8 cellular contexts compared by ENCODE assay signal in the genomic region with DNA sequence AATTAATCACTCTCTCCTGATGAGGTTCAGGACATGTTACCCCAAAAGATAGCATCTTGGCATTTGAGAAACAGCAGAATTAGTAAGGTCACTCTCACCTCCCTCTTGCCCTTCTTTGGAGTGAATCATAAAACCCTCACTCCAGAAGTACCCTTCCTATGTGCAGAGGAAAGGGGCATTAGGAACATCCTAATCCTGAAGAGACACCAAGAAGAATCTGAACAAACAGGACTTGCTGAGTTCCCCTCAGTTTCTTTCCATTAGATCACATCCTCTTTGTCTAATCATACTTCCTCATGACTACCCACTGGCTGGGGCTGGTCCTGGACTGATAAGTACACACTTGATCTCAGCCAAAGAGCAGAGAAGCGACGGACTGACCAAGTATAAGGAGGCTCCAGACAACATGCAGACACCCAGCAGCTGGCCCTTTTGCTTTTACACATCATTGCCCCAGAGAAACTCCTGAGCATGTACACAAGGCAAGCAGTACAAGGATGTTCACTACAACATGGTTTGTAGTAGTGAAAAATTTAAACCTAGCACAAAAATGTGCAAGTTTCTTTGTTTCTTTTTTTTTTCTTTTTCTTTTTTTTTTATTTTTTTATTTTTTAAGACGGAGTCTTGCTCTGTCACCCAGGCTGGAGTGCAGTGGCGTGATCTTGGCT. TPM values are rescaled to one million over a fixed set of nuclear protein-coding genes. Genes with fewer than 3 reads are reported as not detected.
DNase-seq lines count a peak whose midpoint lies in the region; ATAC-seq and TF ChIP-seq lines count a peak whose summit lies in the region.

No MANE protein-coding gene starts in this region.

- no peak overlapping the region for H3K4me3 ChIP-seq in fibroblast of the aortic adventitia (ENCODE audit: low read depth, low read length)

- DNase-seq in G401 (ENCODE audit: low spot score) (peak; percentile 8), NOMO-1 treated with DMSO at 0.1 percent for 48 hours (lab: John Stamatoyannopoulos, UW; ENCODE audit: unreplicated experiment) (peak; percentile 88), fibroblast of the aortic adventitia (ENCODE audit: low read depth) (peak; percentile 74), NCI-H69 (lab: John Stamatoyannopoulos, UW) (no peak), T-cell (no peak), epidermal melanocyte (ENCODE audit: insufficient read length, low spot score) (no peak)
- no peak for DNase-seq in stimulated activated effector memory CD8-positive, alpha-beta T cell treated with anti-CD3 and anti-CD28 coated beads, Interleukin-12 subunit alpha, Interleukin-12 subunit beta, amount 100 ng/mL, for 72 hours (ENCODE audit: low spot score in 2 of 2)

- H3K36me3 Mint-ChIP-seq in stimulated activated effector memory CD8-positive, alpha-beta T cell treated with anti-CD3 and anti-CD28 coated beads, Interleukin-12 subunit alpha, Interleukin-12 subunit beta, amount 100 ng/mL, for 72 hours, result no peaks in the 10 kb centered on the region
- no peaks in the 10 kb centered on the region for H3K36me3 Mint-ChIP-seq in T-cell

- no peaks in the 10 kb centered on the region for H3K9me3 Mint-ChIP-seq in stimulated activated effector memory CD8-positive, alpha-beta T cell treated with anti-CD3 and anti-CD28 coated beads, Interleukin-12 subunit alpha, Interleukin-12 subunit beta, amount 100 ng/mL, for 72 hours
- H3K9me3 Mint-ChIP-seq in T-cell, result no peaks in the 10 kb centered on the region

- POLR2A ChIA-PET in T-cell (lab: Charles Lee), result no interaction called here

- peaks cover 9 to 19% of the 10 kb centered on the region in 2 donors for H3K27me3 Mint-ChIP-seq in T-cell

- in situ Hi-C loops in G401 (cut with HindIII; ENCODE audit: low sequenced_read_pairs), result loop anchor here (5.0 kb wide), 1 partner anchor 60 kb away; no protein-coding TSS in a partner anchor

- no peak overlapping the region for H3K4me3 Mint-ChIP-seq in stimulated activated effector memory CD8-positive, alpha-beta T cell treated with anti-CD3 and anti-CD28 coated beads, Interleukin-12 subunit alpha, Interleukin-12 subunit beta, amount 100 ng/mL, for 72 hours
- H3K4me3 Mint-ChIP-seq in T-cell, result no peak overlapping the region

- ATAC-seq in GM21529 (IDR thresholded peaks at IDR 0.05; ENCODE audit: unreplicated experiment) (peak; percentile 91), T-cell (replicated peaks in 1 of 4) (no peak)
- ATAC-seq in stimulated activated effector memory CD8-positive, alpha-beta T cell treated with anti-CD3 and anti-CD28 coated beads, Interleukin-12 subunit alpha, Interleukin-12 subunit beta, amount 100 ng/mL, for 72 hours, result peak; percentile 67

- CTCF ChIA-PET in T-cell (lab: Charles Lee), result no interaction called here

- peaks cover 6% of the 10 kb centered on the region for H3K4me1 Mint-ChIP-seq in stimulated activated effector memory CD8-positive, alpha-beta T cell treated with anti-CD3 and anti-CD28 coated beads, Interleukin-12 subunit alpha, Interleukin-12 subunit beta, amount 100 ng/mL, for 72 hours
- H3K4me1 Mint-ChIP-seq in T-cell, result peaks cover 0 to 6% (median 5%) of the 10 kb centered on the region in 3 donors

- H3K27ac Mint-ChIP-seq in stimulated activated effector memory CD8-positive, alpha-beta T cell treated with anti-CD3 and anti-CD28 coated beads, Interleukin-12 subunit alpha, Interleukin-12 subunit beta, amount 100 ng/mL, for 72 hours, result peak overlapping the region; percentile 65
- H3K27ac Mint-ChIP-seq in T-cell, result no peak overlapping the region

- TF ChIP-seq CTCF in fibroblast of the aortic adventitia (IDR thresholded peaks at IDR 0.05; ENCODE audit: insufficient read depth, low read length), result no peak

RNA-seq across cellular contexts. Expression of a gene that starts 15.0 kb away (rescaled TPM):
- not detected in 2 replicates for total RNA-seq in G401 (2014; rRNA removed; shearing (Covaris generic))
- total RNA-seq in fibroblast of the aortic adventitia (ENCODE audit: low replicate concordance) (0.18 TPM in 1 of 2 replicates, not detected in the other), T-cell (1 to 10 TPM in 2 of 5 donors, under 1 TPM in 2, not detected in 1; 0.33 to 2.1 (median 0.84) TPM)

RNA-seq across cellular contexts. Expression of a gene that starts 25.4 kb away (rescaled TPM):
- 78.8 and 136 TPM in 2 replicates for total RNA-seq in G401 (2014; rRNA removed; shearing (Covaris generic))
- total RNA-seq in fibroblast of the aortic adventitia (ENCODE audit: low replicate concordance) (69.0 and 102 TPM in 2 replicates), T-cell (10 to 100 TPM; 34.8 to 38.4 (median 36.2) TPM)

Comparison
In these comparisons a context has a peak if more than half of its experiments do, and no peak if none do; other contexts are left out.
1. DNase-seq: peak in G401 (single experiment), NOMO-1 treated with DMSO at 0.1 percent for 48 hours (single experiment) and fibroblast of the aortic adventitia (single experiment); none in stimulated activated effector memory CD8-positive, alpha-beta T cell treated with anti-CD3 and anti-CD28 coated beads, Interleukin-12 subunit alpha, Interleukin-12 subunit beta, amount 100 ng/mL, for 72 hours (0 of 2), NCI-H69 (single experiment), T-cell (0 of 34) and epidermal melanocyte (single experiment).
2. ATAC-seq: peak in GM21529 (single experiment) and stimulated activated effector memory CD8-positive, alpha-beta T cell treated with anti-CD3 and anti-CD28 coated beads, Interleukin-12 subunit alpha, Interleukin-12 subunit beta, amount 100 ng/mL, for 72 hours (single experiment); none in T-cell (0 of 4).